10 cellular contexts compared by ENCODE assay signal in genomic region chr15:67579967-67580366, GRCh38.
"Had no signal": no experiment of that assay in that cellular context is flagged by ENCODE, and none has a peak within 500 bp of the region (broad histone marks: within the 10 kb centered on the region; RNA-seq: fewer than 3 reads in every experiment).

No MANE protein-coding gene starts in this region.

- H3K27ac Mint-ChIP-seq: GM23338, H9, HFFc6 had no signal

- H3K4me3 Mint-ChIP-seq: GM23338, H9, HFFc6 had no signal

- H3K4me3 ChIP-seq: GM23338, K562 had no signal

- ATAC-seq: GM23338, K562 had no signal

- FAIRE-seq: H1, H54, K562 had no signal

- DNase-seq: H9, HCEC 1CT, HFFc6, IMR-90, KG1 had no signal

- H2AFZ ChIP-seq: GM23338 had no signal

- H3K27ac ChIP-seq: HL-60 had no signal

- H3K4me2 ChIP-seq: GM23338 had no signal

- H3K9me3 Mint-ChIP-seq: GM23338, H9, HFFc6 had no signal
